ENCODE assay signal across 8 cellular contexts in the genomic region with DNA sequence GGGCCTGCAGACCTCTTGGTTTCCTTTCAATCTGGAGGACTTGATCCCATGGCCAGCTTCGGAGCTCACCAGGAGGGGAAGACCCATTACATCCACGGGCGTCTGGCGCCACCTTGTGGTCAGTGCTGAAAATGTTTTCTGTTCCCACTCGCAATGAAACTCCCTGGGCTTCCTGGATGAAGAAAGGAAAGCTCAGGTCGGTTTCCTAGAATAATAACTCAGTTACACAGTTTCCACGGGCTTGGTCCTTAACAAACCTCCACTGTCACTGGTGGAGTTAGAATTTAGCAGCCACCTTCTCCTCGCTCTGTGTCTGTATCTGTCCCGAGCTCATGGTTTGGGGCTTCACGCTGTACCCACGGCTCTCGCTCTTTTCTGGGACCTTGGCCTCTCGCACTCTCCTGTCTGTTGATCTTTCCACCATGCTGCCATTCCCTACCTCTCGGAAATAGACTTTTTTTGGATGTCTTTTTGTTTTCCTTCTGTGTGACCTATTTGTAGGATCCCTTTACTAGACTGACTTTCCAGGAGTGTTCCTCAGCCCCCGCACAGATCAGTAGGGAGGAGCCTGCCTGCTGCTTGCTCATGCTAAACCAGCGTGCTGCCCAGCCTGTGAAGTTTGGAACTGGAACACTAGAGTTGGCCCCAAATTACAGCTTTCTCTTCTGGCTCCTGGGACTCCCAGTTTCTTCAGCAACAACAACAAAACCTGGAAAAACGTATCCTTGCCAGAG. TPM values are rescaled to one million over a fixed set of nuclear protein-coding genes. Genes with fewer than 3 reads are reported as not detected.
DNase-seq lines count a peak whose midpoint lies in the region; ATAC-seq and TF ChIP-seq lines count a peak whose summit lies in the region.

No MANE protein-coding gene starts in this region.

- H3K9me2 ChIP-seq in hepatocyte (replicated peaks; ENCODE audit: insufficient read depth), result no peaks in the 10 kb centered on the region

- no peak overlapping the region for H3K27ac ChIP-seq in hepatocyte

- TF ChIP-seq CTCF in GM12873 (IDR thresholded peaks at IDR 0.05; ENCODE audit: insufficient read depth, low read depth, low read length, missing control alignments), result peak; percentile 77
- TF ChIP-seq CTCF in astrocyte of the cerebellum (IDR thresholded peaks at IDR 0.05; ENCODE audit: low read depth, low read length, missing control alignments), result peak; percentile 76
- TF ChIP-seq CTCF in hepatocyte (IDR thresholded peaks at IDR 0.05; ENCODE audit: poor library complexity), result peak; percentile 94
- peak; percentile 72 for TF ChIP-seq CTCF in retinal pigment epithelial cell (conservative IDR thresholded peaks at IDR 0.05; ENCODE audit: low read depth, low read length)

- H3K4me1 ChIP-seq in hepatocyte (ENCODE audit: insufficient read depth), result no peaks in the 10 kb centered on the region

- no peaks in the 10 kb centered on the region for H3K9me3 ChIP-seq in hepatocyte (ENCODE audit: low read depth)

- H4K20me1 ChIP-seq in hepatocyte (ENCODE audit: insufficient read depth, poor library complexity, severe bottlenecking), result no peaks in the 10 kb centered on the region

- peak; percentile 86 for ATAC-seq in HG02943 (IDR thresholded peaks at IDR 0.05; ENCODE audit: low read depth, unreplicated experiment)

- 26% methylated on average over 17 of the region's 17 CpGs for WGBS in hepatocyte (ENCODE audit: low lambda C conversion rate, missing lambda C conversion rate)

- peak overlapping the region; percentile 59 for H2AFZ ChIP-seq in hepatocyte

- H3K36me3 ChIP-seq in hepatocyte (replicated peaks; ENCODE audit: insufficient read depth, low read depth), result no peaks in the 10 kb centered on the region

- DNase-seq in NCI-H2029 (lab: John Stamatoyannopoulos, UW) (peak; percentile 69), T-helper 9 cell (peak; percentile 85), astrocyte of the cerebellum (ENCODE audit: low read depth) (peak; percentile 78), hepatocyte (ENCODE audit: low spot score) (peak; percentile 93), retinal pigment epithelial cell (ENCODE audit: low read depth) (peak; percentile 41), cortex of kidney (lab: John Stamatoyannopoulos, UW) (no peak)

- peak overlapping the region; percentile 35 for H3K4me3 ChIP-seq in astrocyte of the cerebellum (ENCODE audit: low read depth, low read length)
- peak overlapping the region; percentile 9 for H3K4me3 ChIP-seq in hepatocyte
- peak overlapping the region; percentile 46 for H3K4me3 ChIP-seq in retinal pigment epithelial cell (ENCODE audit: low read length)

- peak overlapping the region; percentile 75 for H3K4me2 ChIP-seq in hepatocyte

- H3K27me3 ChIP-seq in hepatocyte, result no peaks in the 10 kb centered on the region

- no peaks in the 10 kb centered on the region for H3K79me2 ChIP-seq in hepatocyte

- in situ Hi-C loops in astrocyte of the cerebellum (cut with HindIII; ENCODE audit: low sequenced_read_pairs), result loop anchor here (10.0 kb wide), 1 partner anchor 259 kb away; a partner anchor contains a TSS

RNA-seq across cellular contexts. Expression of a gene that starts 56.3 kb away (rescaled TPM):
- total RNA-seq in hepatocyte, result 0.48 and 0.50 TPM in 2 replicates
- polyA plus RNA-seq in hepatocyte, result 0.59 TPM in 1 of 2 replicates, not detected in the other
